1 cellular context compared by ENCODE assay signal in genomic region chr7:121079425-121080169, GRCh38.
A peak's percentile ranks its signal among the peaks of the same experiment; 100 is the strongest.
TF ChIP-seq lines count a peak whose summit lies in the region.

No MANE protein-coding gene starts in this region.

TF ChIP-seq in liver, 16 proteins besides CTCF, POLR2A, EP300 and RAD21 (continued from another document):
- TF ChIP-seq YY1 (IDR thresholded peaks at IDR 0.05) (peak; percentile 74), ZBTB33 (IDR thresholded peaks at IDR 0.05) (peak; percentile 38), JUND (IDR thresholded peaks at IDR 0.05) (peak; percentile 40 to 75), NR2F2 (IDR thresholded peaks at IDR 0.05) (no peak), FOXA2 (IDR thresholded peaks at IDR 0.05) (no peak)
